29 cellular contexts compared by ENCODE assay signal in the genomic region with DNA sequence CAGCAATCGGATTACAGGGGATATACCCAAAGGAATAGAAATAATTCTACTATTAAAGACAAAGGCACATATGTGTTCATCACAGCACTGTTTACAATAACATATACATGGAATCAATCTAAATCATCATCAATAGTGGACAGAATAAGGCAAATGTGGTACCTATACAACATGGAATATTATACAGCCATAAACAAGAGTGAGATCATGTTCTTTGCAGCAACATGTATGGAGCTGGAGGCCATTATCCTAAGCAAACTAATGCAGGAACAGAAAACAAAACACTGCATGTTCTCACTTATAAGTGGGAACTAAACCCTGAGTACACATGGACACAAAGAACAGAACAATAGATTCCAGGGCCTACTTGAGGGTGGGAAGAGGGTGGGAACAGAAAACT.
"Had no signal": no experiment of that assay in that cellular context is flagged by ENCODE, and none has a peak within 500 bp of the region (broad histone marks: within the 10 kb centered on the region; RNA-seq: fewer than 3 reads in every experiment).

No MANE protein-coding gene starts in this region.

- H3K27ac ChIP-seq: hepatocyte, left ventricle myocardium inferior, pancreas, prostate gland, skin epidermis, suprapubic skin, thoracic aorta, tibial artery, upper lobe of right lung had no signal

- H3K4me1 ChIP-seq: left ventricle myocardium inferior, pancreas, prostate gland, suprapubic skin, tibial artery, upper lobe of right lung had no signal

- H3K36me3 ChIP-seq: left ventricle myocardium inferior, pancreas, prostate gland, suprapubic skin, thoracic aorta, tibial artery, upper lobe of right lung had no signal

- H3K4me3 Mint-ChIP-seq: mesothelial cell of epicardium; naive B cell; nephron; neural crest cell; stimulated activated effector memory CD8-positive, alpha-beta T cell treated with anti-CD3 and anti-CD28 coated beads, Interleukin-12 subunit alpha, Interleukin-12 subunit beta, amount 100 ng/mL, for 72 hours; stimulated activated naive CD8-positive, alpha-beta T cell treated with anti-CD3 and anti-CD28 coated beads, Interleukin-15, Interleukin-2, amounts not matched to agents 100 ng/mL and 50 ng/mL, for 24 hours had no signal

- H3K36me3 Mint-ChIP-seq: mesothelial cell of epicardium; stimulated activated effector memory CD8-positive, alpha-beta T cell treated with anti-CD3 and anti-CD28 coated beads, Interleukin-12 subunit alpha, Interleukin-12 subunit beta, amount 100 ng/mL, for 72 hours had no signal

- H3K4me1 Mint-ChIP-seq: mesothelial cell of epicardium, nephron, neural crest cell had no signal

- H3K9me3 ChIP-seq: pancreas, prostate gland, suprapubic skin, thoracic aorta, upper lobe of right lung had no signal

- H3K4me3 ChIP-seq: hepatocyte, left ventricle myocardium inferior, lung, pancreas, prostate gland, skin epidermis, suprapubic skin, thoracic aorta, tibial artery, upper lobe of right lung had no signal

- DNase-seq: islet precursor cell; left ventricle myocardium inferior; mesendoderm; naive B cell; nucleus accumbens; pancreas; posterior cingulate gyrus; retina; right cardiac atrium; stimulated activated CD4-positive, alpha-beta T cell treated with anti-CD3 and anti-CD28 coated beads, Interleukin-12 subunit alpha, Interleukin-12 subunit beta, amount 100 ng/mL, for 4 hours; stimulated activated CD4-positive, alpha-beta T cell treated with anti-CD3 and anti-CD28 coated beads, Interleukin-15, amount 100 ng/mL, for 24 hours; stimulated activated CD4-positive, alpha-beta T cell treated with anti-CD3 and anti-CD28 coated beads, Interleukin-2, amount 100 ng/mL, for 24 hours; stimulated activated CD4-positive, alpha-beta T cell treated with anti-CD3 and anti-CD28 coated beads, Interleukin-4, amount 100 ng/mL, for 24 hours; stimulated activated naive CD4-positive, alpha-beta T cell; tibial artery; trophoblast cell; upper lobe of right lung had no signal

- H3K27me3 Mint-ChIP-seq: stimulated activated naive CD8-positive, alpha-beta T cell treated with anti-CD3 and anti-CD28 coated beads, Interleukin-15, Interleukin-2, amounts not matched to agents 100 ng/mL and 50 ng/mL, for 24 hours had no signal

- ATAC-seq: pancreas; right cardiac atrium; sciatic nerve; stimulated activated effector memory CD8-positive, alpha-beta T cell treated with anti-CD3 and anti-CD28 coated beads, Interleukin-12 subunit alpha, Interleukin-12 subunit beta, amount 100 ng/mL, for 72 hours; upper lobe of right lung had no signal

- H3K27me3 ChIP-seq: hepatocyte, pancreas, suprapubic skin, tibial artery, upper lobe of right lung had no signal

- H3K27ac Mint-ChIP-seq: mesothelial cell of epicardium; naive B cell; nephron; stimulated activated effector memory CD8-positive, alpha-beta T cell treated with anti-CD3 and anti-CD28 coated beads, Interleukin-12 subunit alpha, Interleukin-12 subunit beta, amount 100 ng/mL, for 72 hours; stimulated activated naive CD8-positive, alpha-beta T cell treated with anti-CD3 and anti-CD28 coated beads, Interleukin-15, Interleukin-2, amounts not matched to agents 100 ng/mL and 50 ng/mL, for 24 hours had no signal
